8 cellular contexts compared by ENCODE assay signal in the genomic region with DNA sequence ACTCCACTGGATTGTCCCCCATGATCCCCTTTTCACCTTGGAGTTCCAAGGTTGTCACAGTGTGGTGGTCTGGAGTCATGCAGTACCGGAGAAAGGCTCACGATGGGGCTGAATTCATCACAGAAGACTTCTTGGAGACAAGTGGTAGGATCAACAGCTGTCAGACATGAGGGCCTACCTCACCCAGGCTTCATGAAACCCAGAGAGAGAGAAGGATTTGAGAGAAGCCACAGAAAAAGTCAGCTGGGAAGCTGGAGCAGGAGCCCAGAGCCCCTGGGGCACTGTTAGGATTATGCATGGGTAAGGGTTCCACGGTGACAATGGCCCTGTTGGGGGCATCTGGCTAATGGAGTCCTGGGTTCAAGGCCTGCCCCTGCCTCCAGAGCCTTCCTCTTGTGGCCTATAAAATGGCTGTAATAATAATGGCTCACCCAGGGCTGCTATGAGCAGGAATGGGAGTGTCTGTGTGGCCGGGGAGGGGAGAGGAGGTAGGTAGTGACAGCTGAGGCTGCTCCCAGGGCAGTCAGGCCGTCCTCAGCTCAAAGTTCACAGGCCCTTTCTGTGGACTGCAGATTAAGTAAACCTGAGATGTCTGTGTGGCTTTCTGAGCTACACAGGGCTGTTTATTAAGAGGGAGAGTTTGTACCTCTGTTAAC. TPM values are rescaled to one million over a fixed set of nuclear protein-coding genes. Genes with fewer than 3 reads are reported as not detected.
DNase-seq lines count a peak whose midpoint lies in the region; ATAC-seq and TF ChIP-seq lines count a peak whose summit lies in the region.

No MANE protein-coding gene starts in this region.

- H3K27ac ChIP-seq in esophagus squamous epithelium (peak overlapping the region; percentile 89 to 94 (median 90)), osteoblast (ENCODE audit: low read depth, low read length) (no peak overlapping the region)

- no peaks in the 10 kb centered on the region for H3K79me2 ChIP-seq in osteoblast (ENCODE audit: insufficient read depth, low read length)

- H3K36me3 ChIP-seq in esophagus squamous epithelium (peaks cover 0 to 12% (median 0%) of the 10 kb centered on the region in 3 donors), osteoblast (ENCODE audit: insufficient read depth, low read length) (no peaks in the 10 kb centered on the region)

- H3K9me3 ChIP-seq in esophagus squamous epithelium (no peaks in the 10 kb centered on the region), osteoblast (ENCODE audit: low read depth, low read length) (no peaks in the 10 kb centered on the region)

- peak overlapping the region; percentile 69 to 90 (median 78) for H3K4me3 ChIP-seq in esophagus squamous epithelium
- H3K4me3 ChIP-seq in osteoblast (ENCODE audit: insufficient read depth, low read length): peak overlapping the region; percentile 82

- 29 to 48% methylated on average over 5 of the region's 5 CpGs for WGBS in esophagus squamous epithelium, 2 donors

- H3K27me3 ChIP-seq in esophagus squamous epithelium: no peaks in the 10 kb centered on the region
- no peaks in the 10 kb centered on the region for H3K27me3 ChIP-seq in osteoblast (ENCODE audit: insufficient read depth, low read length)

- peak overlapping the region; percentile 91 for H2AFZ ChIP-seq in osteoblast (ENCODE audit: low read length)

- ATAC-seq in HG02678 (IDR thresholded peaks at IDR 0.05; ENCODE audit: unreplicated experiment): peak; percentile 42

- TF ChIP-seq CTCF in esophagus squamous epithelium (IDR thresholded peaks at IDR 0.05) (peak in 5 of 6 experiments; percentile 14 to 49 (median 24)), osteoblast (IDR thresholded peaks at IDR 0.05; ENCODE audit: extremely low read depth, low read depth, low read length) (no peak)

- H3K4me1 ChIP-seq in esophagus squamous epithelium (peaks cover 6 to 67% (median 28%) of the 10 kb centered on the region in 3 donors), osteoblast (ENCODE audit: insufficient read depth, low read length) (peaks cover 5% of the 10 kb centered on the region)

- peak in 1 of 4 donors; percentile 6 for TF ChIP-seq POLR2A in esophagus squamous epithelium (IDR thresholded peaks at IDR 0.05)

- H3K4me2 ChIP-seq in osteoblast (ENCODE audit: insufficient read depth, low read length): peak overlapping the region; percentile 82

- H4K20me1 ChIP-seq in osteoblast (ENCODE audit: insufficient read depth, low read length): no peaks in the 10 kb centered on the region

- intact Hi-C loops in esophagus squamous epithelium (cut with DNase I): no loop called here

- DNase-seq in NCI-H2196 (lab: John Stamatoyannopoulos, UW; ENCODE audit: unreplicated experiment) (peak; percentile 6), NCI-H2196 treated with DMSO at 0.1 percent for 48 hours (lab: John Stamatoyannopoulos, UW; ENCODE audit: unreplicated experiment) (no peak), NCI-H460 (ENCODE audit: extremely low read depth, low read depth) (peak; percentile 35), esophagus squamous epithelium (lab: John Stamatoyannopoulos, UW) (no peak), osteoblast (ENCODE audit: insufficient read length, low spot score, missing footprints) (peak; percentile 88), NCI-H146 treated with DMSO at 0.1 percent for 48 hours (lab: John Stamatoyannopoulos, UW; ENCODE audit: unreplicated experiment) (no peak)
- DNase-seq in activated CD8-positive, alpha-beta memory T cell treated with anti-CD3 and anti-CD28 coated beads for 48 hours (ENCODE audit: low read depth in 2 of 3, low spot score in 2 of 3): peak in 2 of 3 experiments; percentile 9 to 10

RNA-seq across cellular contexts. Expression of gene TRIM14, which starts 0.9 kb away (rescaled TPM):
- 8.9 and 10.4 TPM in 2 replicates for total RNA-seq in NCI-H460 (2014; rRNA removed; shearing (Covaris generic))
- 33.2 and 35.6 TPM in 2 replicates for polyA plus RNA-seq in NCI-H460 (2014; cell fraction: nucleus; rRNA removed)
- total RNA-seq in esophagus squamous epithelium: 10 to 100 TPM; 21.0 to 39.2 (median 31.6) TPM
- total RNA-seq in osteoblast: 0.59 and 1.1 TPM in 2 replicates

Comparison
In these comparisons a context has a peak if more than half of its experiments do, and no peak if none do; other contexts are left out.
1. DNase-seq: peak in NCI-H2196 (single experiment), NCI-H460 (single experiment), activated CD8-positive, alpha-beta memory T cell treated with anti-CD3 and anti-CD28 coated beads for 48 hours (2 of 3) and osteoblast (single experiment); none in NCI-H2196 treated with DMSO at 0.1 percent for 48 hours (single experiment), esophagus squamous epithelium (single experiment) and NCI-H146 treated with DMSO at 0.1 percent for 48 hours (single experiment).